Comparison of ENCODE assay signal across 1 cellular context in the genomic region with DNA sequence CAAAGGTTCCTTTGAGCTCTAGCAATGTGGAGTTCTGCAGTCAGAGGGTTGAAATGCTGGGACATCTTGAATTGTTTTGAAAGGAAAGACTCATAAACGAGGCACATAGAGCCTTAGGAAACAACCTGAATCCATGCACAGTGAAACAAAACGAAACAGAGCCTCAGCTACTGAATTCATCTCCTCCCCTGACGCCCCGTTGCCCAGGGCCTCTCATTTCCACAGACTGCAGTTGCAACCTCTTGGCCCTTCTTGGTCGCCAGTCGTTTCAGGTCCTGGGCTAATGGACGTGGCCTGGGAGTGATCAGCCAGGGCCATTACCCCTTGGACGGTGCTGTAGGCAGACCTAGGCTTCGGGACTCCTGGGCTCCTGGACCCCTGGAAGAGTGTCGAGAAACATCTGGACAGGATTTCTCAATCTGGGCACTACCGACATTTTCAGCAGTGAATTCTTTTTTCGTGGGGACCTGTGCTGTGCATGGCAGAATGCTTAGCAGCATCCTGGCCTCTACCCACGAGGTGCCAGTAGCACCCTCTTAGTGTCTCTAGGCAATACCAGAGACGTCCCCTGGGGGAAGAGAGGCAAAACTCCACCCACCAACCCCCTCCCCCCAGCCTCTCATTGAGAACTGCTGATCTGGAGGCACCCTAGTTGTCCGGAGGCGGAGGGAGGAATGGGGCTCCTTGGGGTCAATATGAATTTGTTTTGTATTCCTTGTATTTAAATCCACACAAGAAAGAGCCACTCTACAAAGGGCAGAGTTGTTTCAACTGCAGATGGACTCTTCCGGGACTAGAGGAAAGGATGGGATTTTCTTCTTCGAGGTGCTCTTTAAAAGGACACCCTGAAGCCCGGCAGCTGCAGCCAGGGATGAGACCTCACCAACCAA.
TF ChIP-seq lines count a peak whose summit lies in the region.

No MANE protein-coding gene starts in this region.

TF ChIP-seq in HepG2, 621 proteins besides CTCF, POLR2A, EP300 and RAD21 (continued from another document):
- TF ChIP-seq, protein P1, sequence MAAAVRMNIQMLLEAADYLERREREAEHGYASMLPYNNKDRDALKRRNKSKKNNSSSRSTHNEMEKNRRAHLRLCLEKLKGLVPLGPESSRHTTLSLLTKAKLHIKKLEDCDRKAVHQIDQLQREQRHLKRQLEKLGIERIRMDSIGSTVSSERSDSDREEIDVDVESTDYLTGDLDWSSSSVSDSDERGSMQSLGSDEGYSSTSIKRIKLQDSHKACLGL (CRISPR knock-in tag; IDR thresholded peaks at IDR 0.05) = no peak
- TF ChIP-seq SIX4 (CRISPR knock-in tag; IDR thresholded peaks at IDR 0.05) (no peak), ZFP82 (CRISPR knock-in tag; IDR thresholded peaks at IDR 0.05; ENCODE audit: borderline replicate concordance) (no peak), MAX (IDR thresholded peaks at IDR 0.05) (0 out of 2 replicates have a peak, but pooled peaks have one; percentile 11)
